In the genomic region with DNA sequence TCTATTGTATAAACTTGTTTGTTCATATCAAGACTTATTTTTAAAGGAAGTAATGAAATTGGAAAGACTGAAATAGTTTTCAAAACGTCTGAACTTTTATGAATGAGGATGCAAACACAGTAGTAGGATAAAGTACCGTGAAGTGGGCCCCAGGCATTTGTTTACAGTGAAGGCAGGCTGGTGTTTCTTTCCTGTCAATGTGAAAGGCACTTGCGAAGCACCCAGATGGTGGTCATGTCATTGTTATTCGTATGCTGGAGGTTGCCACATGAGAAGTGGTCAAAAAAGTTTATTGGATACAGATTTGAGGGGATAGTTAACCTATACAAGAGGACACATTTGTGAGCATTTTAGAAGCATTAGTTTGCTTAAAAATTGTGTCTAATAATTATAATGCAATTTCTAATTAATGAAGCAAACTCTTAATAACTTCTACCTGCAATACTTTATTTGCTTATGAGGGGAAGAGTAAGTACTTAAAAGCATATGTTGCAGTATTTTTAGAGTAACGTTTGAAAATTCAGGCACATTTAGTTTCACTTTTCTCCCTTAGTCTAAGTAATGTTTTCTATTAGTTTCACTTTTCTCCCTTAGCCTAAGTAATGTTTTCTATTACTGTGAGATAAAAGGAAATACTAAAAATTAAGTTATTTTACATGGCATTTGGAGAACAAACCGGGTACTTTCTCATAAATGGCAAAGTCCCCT, we compare ENCODE assay signal across 9 cellular contexts.
A peak's percentile ranks its signal among the peaks of the same experiment; 100 is the strongest.
DNase-seq lines count a peak whose midpoint lies in the region; ATAC-seq and TF ChIP-seq lines count a peak whose summit lies in the region.
"Had no signal": no experiment of that assay in that cellular context is flagged by ENCODE, and none has a peak within 500 bp of the region (broad histone marks: within the 10 kb centered on the region; RNA-seq: fewer than 3 reads in every experiment).

No MANE protein-coding gene starts in this region.

- peak overlapping the region; percentile 68 for H2AFZ ChIP-seq in Loucy (ENCODE audit: low read length)

- peak; percentile 50 for DNase-seq in GM13977 (ENCODE audit: low spot score)
- no peak for DNase-seq in sciatic nerve (ENCODE audit: low spot score)
- no peak for DNase-seq in AML-193 (lab: John Stamatoyannopoulos, UW)
- no peak for DNase-seq in stimulated activated CD8-positive, alpha-beta memory T cell treated with anti-CD3 and anti-CD28 coated beads, Interleukin-4, amount 100 ng/mL, for 48 hours
- DNase-seq in cortex of kidney (lab: John Stamatoyannopoulos, UW): no peak
- DNase-seq: NCI-H2081 had no signal

- H3F3A ChIP-seq in Loucy (ENCODE audit: low read depth): no peaks in the 10 kb centered on the region

- H3K4me2 ChIP-seq in Loucy (ENCODE audit: low read depth, low read length, poor library complexity, severe bottlenecking): peak overlapping the region; percentile 33

- H3K4me3 ChIP-seq in Loucy (ENCODE audit: low read length, poor library complexity, severe bottlenecking) (no peak overlapping the region), duodenal mucosa (ENCODE audit: low read depth in 1 of 2, low read length in 2 of 2) (peak overlapping the region; percentile 35 to 36)

- H4K20me1 ChIP-seq in Loucy (ENCODE audit: insufficient read depth, low read length, poor library complexity, severe bottlenecking): no peaks in the 10 kb centered on the region

- TF ChIP-seq CTCF in GM13977 (IDR thresholded peaks at IDR 0.05; ENCODE audit: extremely low read depth, insufficient read depth, missing control alignments) (no peak), Loucy (conservative IDR thresholded peaks at IDR 0.05; ENCODE audit: low read length) (no peak)

- H3K9me3 ChIP-seq in Loucy (ENCODE audit: insufficient read depth, low read depth, low read length) (no peaks in the 10 kb centered on the region), duodenal mucosa (ENCODE audit: control insufficient read depth in 1 of 2, low read length in 2 of 2) (no peaks in the 10 kb centered on the region)

- no peak overlapping the region for H3K27ac ChIP-seq in duodenal mucosa (ENCODE audit: low read depth, low read length)

- H3K9ac ChIP-seq in Loucy (ENCODE audit: low read depth, low read length, poor library complexity, severe bottlenecking) (no peak overlapping the region), duodenal mucosa (ENCODE audit: low read depth in 1 of 2, low read length in 2 of 2) (peak overlapping the region in 1 of 2 donors; percentile 46)

- intact Hi-C loops in sciatic nerve (cut with DNase I): no loop called here

- ATAC-seq in sciatic nerve (peak; percentile 40), GM19351 (IDR thresholded peaks at IDR 0.05; ENCODE audit: unreplicated experiment) (no peak)

- H3K36me3 ChIP-seq in Loucy (ENCODE audit: insufficient read depth, low read length): no peaks in the 10 kb centered on the region
- H3K36me3 ChIP-seq in duodenal mucosa (ENCODE audit: control insufficient read depth in 1 of 2, insufficient read depth in 2 of 2, low read length in 2 of 2): peaks cover under 1 to 4% of the 10 kb centered on the region in 2 donors

- H3K79me2 ChIP-seq in Loucy (ENCODE audit: insufficient read depth, low read length): no peaks in the 10 kb centered on the region

- no peaks in the 10 kb centered on the region for H3K9me2 ChIP-seq in Loucy (replicated peaks; ENCODE audit: low read depth, low read length)

- in situ Hi-C loops in GM13977 (cut with MboI; ENCODE audit: low pct_unique_long_range_greater_than_20kb, low sequenced_read_pairs, unreplicated experiment): no loop called here

- no peaks in the 10 kb centered on the region for H3K4me1 ChIP-seq in Loucy (ENCODE audit: insufficient read depth, low read length, poor library complexity, severe bottlenecking)
- peaks cover 11 to 20% of the 10 kb centered on the region in 2 donors for H3K4me1 ChIP-seq in duodenal mucosa (ENCODE audit: control insufficient read depth in 1 of 2, insufficient read depth in 2 of 2, low read length in 2 of 2)

- no peaks in the 10 kb centered on the region for H3K27me3 ChIP-seq in Loucy (ENCODE audit: insufficient read depth, low read length, poor library complexity, severe bottlenecking)
- no peaks in the 10 kb centered on the region for H3K27me3 ChIP-seq in duodenal mucosa (ENCODE audit: control insufficient read depth in 1 of 2, insufficient read depth in 2 of 2, low read length in 2 of 2)
